8 cellular contexts compared by ENCODE assay signal in genomic region chr11:60950933-60951610, GRCh38. TPM values are rescaled to one million over a fixed set of nuclear protein-coding genes. Genes with fewer than 3 reads are reported as not detected.
DNase-seq lines count a peak whose midpoint lies in the region; ATAC-seq lines count a peak whose summit lies in the region.

No MANE protein-coding gene starts in this region.

- H3K4me1 Mint-ChIP-seq in activated naive CD4-positive, alpha-beta T cell treated with anti-CD3 and anti-CD28 coated beads, Interleukin-2, amount 10 ng/mL, durations not matched to agents 7 days and 5 days = peaks cover 26% of the 10 kb centered on the region

- ATAC-seq in GM21528 (IDR thresholded peaks at IDR 0.05; ENCODE audit: low FRiP score, unreplicated experiment) (peak; percentile 20), left colon (peak; percentile 24), HG02981 (IDR thresholded peaks at IDR 0.05; ENCODE audit: unreplicated experiment) (no peak), GM21619 (IDR thresholded peaks at IDR 0.05; ENCODE audit: unreplicated experiment) (no peak)

- peaks cover 52% of the 10 kb centered on the region for H3K27me3 Mint-ChIP-seq in activated naive CD4-positive, alpha-beta T cell treated with anti-CD3 and anti-CD28 coated beads, Interleukin-2, amount 10 ng/mL, durations not matched to agents 7 days and 5 days

- DNase-seq in activated naive CD4-positive, alpha-beta T cell treated with anti-CD3 and anti-CD28 coated beads, Interleukin-2, amount 10 ng/mL, durations not matched to agents 7 days and 5 days = peak; percentile 55
- DNase-seq in left colon (no peak), HCEC 1CT (no peak), NCI-H1417 (lab: John Stamatoyannopoulos, UW) (no peak)
- peak; percentile 18 for DNase-seq in stimulated activated naive CD4-positive, alpha-beta T cell treated with Interleukin-2 at 50 U/mL for 16 hours (lab: John Stamatoyannopoulos, UW)

- intact Hi-C loops in left colon (cut with DNase I, micrococcal nuclease) = no loop called here

- CTCF ChIA-PET in activated naive CD4-positive, alpha-beta T cell treated with anti-CD3 and anti-CD28 coated beads, Interleukin-2, amount 10 ng/mL, durations not matched to agents 7 days and 5 days (lab: Charles Lee) = no interaction called here

- no peak overlapping the region for H3K27ac Mint-ChIP-seq in activated naive CD4-positive, alpha-beta T cell treated with anti-CD3 and anti-CD28 coated beads, Interleukin-2, amount 10 ng/mL, durations not matched to agents 7 days and 5 days

- no peaks in the 10 kb centered on the region for H3K9me3 Mint-ChIP-seq in activated naive CD4-positive, alpha-beta T cell treated with anti-CD3 and anti-CD28 coated beads, Interleukin-2, amount 10 ng/mL, durations not matched to agents 7 days and 5 days

- H3K4me3 Mint-ChIP-seq in activated naive CD4-positive, alpha-beta T cell treated with anti-CD3 and anti-CD28 coated beads, Interleukin-2, amount 10 ng/mL, durations not matched to agents 7 days and 5 days = peak overlapping the region; percentile 80

- H3K36me3 Mint-ChIP-seq in activated naive CD4-positive, alpha-beta T cell treated with anti-CD3 and anti-CD28 coated beads, Interleukin-2, amount 10 ng/mL, durations not matched to agents 7 days and 5 days = no peaks in the 10 kb centered on the region

RNA-seq across cellular contexts. Expression of gene SLC15A3, which starts 0.9 kb away (rescaled TPM):
- total RNA-seq in left colon = 10 to 100 TPM in 1 of 2 donors, 1 to 10 TPM in 1; 8.6 to 15.1 TPM

RNA-seq across cellular contexts. Expression of gene CD6, which starts 20.4 kb away (rescaled TPM):
- total RNA-seq in left colon = 1 to 10 TPM in 1 of 2 donors, under 1 TPM in 1; 0.67 to 1.9 TPM

RNA-seq across cellular contexts. Expression of gene TMEM132A, which starts 26.8 kb away (rescaled TPM):
- total RNA-seq in left colon = 1 to 10 TPM; 7.8 to 9.2 TPM

RNA-seq across cellular contexts. Expression of gene TMEM109, which starts 37.1 kb away (rescaled TPM):
- total RNA-seq in left colon = 10 to 100 TPM; 32.0 to 39.7 TPM

RNA-seq across cellular contexts. Expression of gene PRPF19, which starts 44.7 kb away (rescaled TPM):
- 10 to 100 TPM; 55.8 to 58.8 TPM for total RNA-seq in left colon

Comparison
In these comparisons a context has a peak if more than half of its experiments do, and no peak if none do; other contexts are left out.
1. ATAC-seq: peak in GM21528 (single experiment) and left colon (single experiment); none in HG02981 (single experiment) and GM21619 (single experiment).
2. DNase-seq: peak in activated naive CD4-positive, alpha-beta T cell treated with anti-CD3 and anti-CD28 coated beads, Interleukin-2, amount 10 ng/mL, durations not matched to agents 7 days and 5 days (single experiment) and stimulated activated naive CD4-positive, alpha-beta T cell treated with Interleukin-2 at 50 U/mL for 16 hours (single experiment); none in left colon (0 of 2), HCEC 1CT (single experiment) and NCI-H1417 (0 of 3).